In the genomic region with DNA sequence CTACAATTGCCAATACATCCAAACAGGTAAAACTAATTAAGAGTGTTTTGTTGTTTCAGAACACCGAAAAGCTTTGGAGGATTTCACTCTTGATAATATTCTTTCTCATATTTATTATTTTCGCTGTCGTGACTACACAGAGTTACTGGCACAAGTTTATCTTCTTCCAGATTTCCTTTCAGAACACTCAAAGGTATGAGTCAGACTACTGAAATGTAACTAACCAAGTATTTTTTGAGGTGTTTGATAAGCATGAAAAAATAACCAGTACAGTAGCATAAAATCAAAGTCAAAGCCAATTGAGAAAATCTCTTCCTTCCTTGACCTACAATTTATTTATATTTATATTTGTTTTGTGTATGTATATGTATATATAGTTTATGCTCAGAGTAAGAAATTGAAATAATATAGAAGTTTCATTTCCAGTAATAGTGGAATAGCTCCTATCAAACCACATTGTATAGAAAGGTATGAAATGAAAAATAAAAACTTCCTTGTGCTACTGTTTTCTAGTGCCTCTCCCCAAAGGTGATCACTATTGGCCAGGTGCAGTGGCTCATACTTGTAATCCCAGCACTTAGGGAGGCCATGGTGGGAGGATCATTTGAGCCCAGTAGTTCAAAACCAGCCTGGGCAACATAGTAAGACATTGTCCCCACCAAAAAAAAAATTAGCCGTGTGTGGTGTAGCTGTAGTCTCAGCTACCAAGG, we compare ENCODE assay signal across 17 cellular contexts. TPM values are rescaled to one million over a fixed set of nuclear protein-coding genes. Genes with fewer than 3 reads are reported as not detected.
A peak's percentile ranks its signal among the peaks of the same experiment; 100 is the strongest.
DNase-seq lines count a peak whose midpoint lies in the region; ATAC-seq, FAIRE-seq and TF ChIP-seq lines count a peak whose summit lies in the region.
"Had no signal": no experiment of that assay in that cellular context is flagged by ENCODE, and none has a peak within 500 bp of the region (broad histone marks: within the 10 kb centered on the region; RNA-seq: fewer than 3 reads in every experiment).

No MANE protein-coding gene starts in this region.

- H3K9me1 ChIP-seq in IMR-90 (ENCODE audit: insufficient read depth, low read length) = peaks cover 2% of the 10 kb centered on the region; the same call in 1 of the 2 replicates

- peak overlapping the region; percentile 64; the same call in 1 of the 2 replicates for H3K18ac ChIP-seq in IMR-90 (ENCODE audit: low read depth, low read length)

- H2AFZ ChIP-seq in IMR-90 (replicated peaks; ENCODE audit: low read length, poor library complexity) (no peak overlapping the region), astrocyte (ENCODE audit: low read depth, low read length) (no peak overlapping the region)

- TF ChIP-seq RAD21 in IMR-90 (IDR thresholded peaks at IDR 0.05; ENCODE audit: low read length) = no peak

- H3K4ac ChIP-seq in IMR-90 (ENCODE audit: low read depth, low read length) = no peak overlapping the region

- no peaks in the 10 kb centered on the region for H3K79me2 ChIP-seq in astrocyte (ENCODE audit: insufficient read depth, low read length)

- H3K79me1 ChIP-seq in IMR-90 (ENCODE audit: low read depth in 1 of 2, low read length in 2 of 2) = no peaks in the 10 kb centered on the region

- FAIRE-seq in astrocyte (lab: Jason Lieb, UNC) = no peak

- DNase-seq in Calu3 (peak; percentile 3), IMR-90 (peak; percentile 76), astrocyte (ENCODE audit: low read depth) (peak; percentile 78), glomerular visceral epithelial cell (ENCODE audit: extremely low spot score) (peak; percentile 21), NCI-H345 (lab: John Stamatoyannopoulos, UW) (no peak), sigmoid colon (no peak)
- DNase-seq: activated naive CD8-positive, alpha-beta T cell treated with anti-CD3 and anti-CD28 coated beads for 36 hours; C1 segment of cervical spinal cord; dorsolateral prefrontal cortex; H7; naive B cell; NCI-H1105; NCI-H510A treated with DMSO at 0.1 percent for 48 hours; Peyer's patch; stimulated activated naive CD8-positive, alpha-beta T cell treated with anti-CD3 and anti-CD28 coated beads, Interleukin-15, Interleukin-2, amounts not matched to agents 100 U/mL and 50 U/mL, for 24 hours had no signal

- no peak overlapping the region for H3K4me3 ChIP-seq in IMR-90 (ENCODE audit: insufficient read depth, low read depth, low read length)
- H3K4me3 ChIP-seq in astrocyte (ENCODE audit: insufficient read depth, low read depth, low read length) = no peak overlapping the region
- H3K4me3 ChIP-seq in sigmoid colon = no peak overlapping the region
- H3K4me3 ChIP-seq: dorsolateral prefrontal cortex, Peyer's patch had no signal

- no peaks in the 10 kb centered on the region for H3K9me3 ChIP-seq in IMR-90 (ENCODE audit: control insufficient read depth, insufficient read depth, low read length)
- H3K9me3 ChIP-seq in astrocyte (ENCODE audit: insufficient read depth, low read depth, low read length) = no peaks in the 10 kb centered on the region
- H3K9me3 ChIP-seq in sigmoid colon = no peaks in the 10 kb centered on the region
- H3K9me3 ChIP-seq: Peyer's patch had no signal

- no peaks in the 10 kb centered on the region for H3K27me3 Mint-ChIP-seq in Calu3 (ENCODE audit: unreplicated experiment)
- H3K27me3 Mint-ChIP-seq in astrocyte (ENCODE audit: low read depth, unreplicated experiment) = no peaks in the 10 kb centered on the region
- H3K27me3 Mint-ChIP-seq: activated naive CD8-positive, alpha-beta T cell treated with anti-CD3 and anti-CD28 coated beads for 36 hours; naive B cell had no signal

- no peak overlapping the region for H3K9ac ChIP-seq in IMR-90 (ENCODE audit: low read depth, low read length)
- H3K9ac ChIP-seq in astrocyte (ENCODE audit: low read length) = peak overlapping the region; percentile 9

- H2BK20ac ChIP-seq in IMR-90 (ENCODE audit: low read depth, low read length) = peak overlapping the region; percentile 72; the same call in 1 of the 2 replicates

- H3K36me3 ChIP-seq in IMR-90 (ENCODE audit: control insufficient read depth, insufficient read depth, low read length) (peaks cover 6% of the 10 kb centered on the region; the same call in 1 of the 2 replicates), astrocyte (ENCODE audit: insufficient read depth, low read length) (no peaks in the 10 kb centered on the region), sigmoid colon (peaks cover 0 to 71% (median 0%) of the 10 kb centered on the region in 4 donors)
- H3K36me3 ChIP-seq: Peyer's patch had no signal

- H3K27ac ChIP-seq in IMR-90 (ENCODE audit: insufficient read depth, low read length) (no peak overlapping the region), astrocyte (ENCODE audit: low read depth, low read length) (peak overlapping the region; percentile 32), sigmoid colon (no peak overlapping the region)
- H3K27ac ChIP-seq: dorsolateral prefrontal cortex, Peyer's patch had no signal

- no peak overlapping the region for H4K5ac ChIP-seq in IMR-90 (ENCODE audit: low read depth, low read length)

- H2BK15ac ChIP-seq in IMR-90 (ENCODE audit: low read depth, low read length) = no peak overlapping the region

- H3K4me2 ChIP-seq in IMR-90 (ENCODE audit: low read depth, low read length) = no peak overlapping the region
- H3K4me2 ChIP-seq in astrocyte (ENCODE audit: low read length) = peak overlapping the region; percentile 43

- H3K27ac Mint-ChIP-seq in Calu3 (ENCODE audit: unreplicated experiment) (no peak overlapping the region), astrocyte (ENCODE audit: unreplicated experiment) (no peak overlapping the region)

- H4K91ac ChIP-seq in IMR-90 (ENCODE audit: insufficient read depth, low read depth, low read length) = peak overlapping the region; percentile 70; the same call in 1 of the 2 replicates

- H4K20me1 ChIP-seq in IMR-90 (ENCODE audit: insufficient read depth, low read length) = no peaks in the 10 kb centered on the region
- H4K20me1 ChIP-seq in astrocyte (ENCODE audit: insufficient read depth, low read length) = no peaks in the 10 kb centered on the region

- TF ChIP-seq CTCF in Calu3 (IDR thresholded peaks at IDR 0.05; ENCODE audit: unreplicated experiment) (no peak), IMR-90 (conservative IDR thresholded peaks at IDR 0.05; ENCODE audit: low read depth, low read length) (no peak), astrocyte (IDR thresholded peaks at IDR 0.05; ENCODE audit: insufficient read depth, low read depth, low read length) (no peak), sigmoid colon (IDR thresholded peaks at IDR 0.05) (no peak)

- H3K4me1 ChIP-seq in IMR-90 (ENCODE audit: control insufficient read depth, insufficient read depth, low read length) (peaks cover 3% of the 10 kb centered on the region), astrocyte (ENCODE audit: insufficient read depth, low read length) (peaks cover 11% of the 10 kb centered on the region), sigmoid colon (no peaks in the 10 kb centered on the region)
- H3K4me1 ChIP-seq: Peyer's patch had no signal

- H2AK5ac ChIP-seq in IMR-90 (ENCODE audit: low read depth, low read length) = 0 out of 2 replicates have a peak overlapping the region, but pooled peaks have one; percentile 46

- in situ Hi-C loops in IMR-90 (cut with MboI; ENCODE audit: low sequenced_read_pairs) = no loop called here

- CTCF ChIA-PET in Calu3 (lab: Charles Lee) (interaction anchor here (0.6 kb wide), 1 partner anchor 16 kb away, joined by 5 read pairs; no protein-coding TSS in a partner anchor), IMR-90 (lab: Yijun Ruan, JAX) (interaction anchor here (0.5 kb wide), 1 partner anchor 95 kb away, joined by 3 read pairs; no protein-coding TSS in a partner anchor)

- H3K14ac ChIP-seq in IMR-90 (replicated peaks; ENCODE audit: low read depth, low read length) = no peak overlapping the region

- no CpG with 5 or more reads among the region's 4 CpGs for WGBS in IMR-90 (ENCODE audit: extremely low coverage in 2 of 2, insufficient read length in 1 of 2), 2 experiments
- 86 to 88% methylated on average over 4 of the region's 4 CpGs for WGBS in sigmoid colon, 2 donors

- H3K36me3 Mint-ChIP-seq in Calu3 (ENCODE audit: insufficient read depth, unreplicated experiment) = no peaks in the 10 kb centered on the region
- H3K36me3 Mint-ChIP-seq in astrocyte (ENCODE audit: low read depth, unreplicated experiment) = no peaks in the 10 kb centered on the region

- no peak for TF ChIP-seq EP300 in sigmoid colon (IDR thresholded peaks at IDR 0.05)

- ATAC-seq in IMR-90 (ENCODE audit: low read depth) (peak; percentile 88), HG02642 (IDR thresholded peaks at IDR 0.05; ENCODE audit: poor library complexity, unreplicated experiment) (no peak), GM18861 (IDR thresholded peaks at IDR 0.05; ENCODE audit: unreplicated experiment) (no peak)
- ATAC-seq: stimulated activated naive CD8-positive, alpha-beta T cell treated with anti-CD3 and anti-CD28 coated beads, Interleukin-15, Interleukin-2, amounts not matched to agents 100 U/mL and 50 U/mL, for 24 hours had no signal

- H2BK120ac ChIP-seq in IMR-90 (ENCODE audit: low read depth, low read length) = peak overlapping the region; percentile 74; the same call in 1 of the 2 replicates

- H3K4me3 Mint-ChIP-seq in Calu3 (ENCODE audit: low read depth, unreplicated experiment) = no peak overlapping the region
- H3K4me3 Mint-ChIP-seq in astrocyte (ENCODE audit: unreplicated experiment) = no peak overlapping the region
- H3K4me3 Mint-ChIP-seq: activated naive CD8-positive, alpha-beta T cell treated with anti-CD3 and anti-CD28 coated beads for 36 hours; naive B cell had no signal

- H3K56ac ChIP-seq in IMR-90 (ENCODE audit: extremely low read depth, insufficient read depth, low read length) = no peak overlapping the region

- peak overlapping the region; percentile 33 for H2AK9ac ChIP-seq in IMR-90 (replicated peaks; ENCODE audit: low read depth, low read length, poor library complexity)

- POLR2A ChIA-PET in IMR-90 (lab: Charles Lee; ENCODE audit: unreplicated experiment) = interaction anchor here (0.9 kb wide), 1 partner anchor 71 kb away, joined by 3 read pairs; no protein-coding TSS in a partner anchor

- H3K4me1 Mint-ChIP-seq in Calu3 (ENCODE audit: low read depth, unreplicated experiment) (no peaks in the 10 kb centered on the region), astrocyte (ENCODE audit: low read depth, unreplicated experiment) (peaks cover 7% of the 10 kb centered on the region)

- intact Hi-C loops in Calu3 (cut with micrococcal nuclease; ENCODE audit: unreplicated experiment) (no loop called here), IMR-90 (cut with micrococcal nuclease) (no loop called here), sigmoid colon (cut with DNase I) (no loop called here)

- dilution Hi-C loops in IMR-90 (cut with HindIII; ENCODE audit: low sequenced_read_pairs, unreplicated experiment) = no loop called here

- no peaks in the 10 kb centered on the region for H3K9me3 Mint-ChIP-seq in Calu3 (ENCODE audit: low read depth, unreplicated experiment)
- H3K9me3 Mint-ChIP-seq in astrocyte (ENCODE audit: unreplicated experiment) = no peaks in the 10 kb centered on the region
- H3K9me3 Mint-ChIP-seq: activated naive CD8-positive, alpha-beta T cell treated with anti-CD3 and anti-CD28 coated beads for 36 hours; naive B cell had no signal

- H4K8ac ChIP-seq in IMR-90 (ENCODE audit: low read depth in 2 of 2, low read length in 2 of 2) = no peak overlapping the region

- H2BK5ac ChIP-seq in IMR-90 (ENCODE audit: low read depth, low read length, poor library complexity, severe bottlenecking) = peak overlapping the region; percentile 7

- H3K27me3 ChIP-seq in IMR-90 (ENCODE audit: control insufficient read depth, insufficient read depth, low read length) = no peaks in the 10 kb centered on the region
- no peaks in the 10 kb centered on the region for H3K27me3 ChIP-seq in astrocyte (ENCODE audit: insufficient read depth, low read length)
- H3K27me3 ChIP-seq in sigmoid colon = no peaks in the 10 kb centered on the region
- H3K27me3 ChIP-seq: dorsolateral prefrontal cortex, Peyer's patch had no signal

- TF ChIP-seq POLR2A in IMR-90 (IDR thresholded peaks at IDR 0.05; ENCODE audit: low read depth, low read length) (no peak), sigmoid colon (IDR thresholded peaks at IDR 0.05) (no peak)

- H3K23ac ChIP-seq in IMR-90 (ENCODE audit: low read depth, low read length) = no peak overlapping the region

- BruUV-seq in Calu3 (replicated peaks; lab: Mats Ljungman, UMichigan) = no TSS peak
- no TSS peak for BruUV-seq in IMR-90 (replicated peaks; lab: Mats Ljungman, UMichigan)

RNA-seq across cellular contexts. Expression of a gene that starts 10.9 kb away (rescaled TPM):
- total RNA-seq in Calu3 (2022) (24.3 and 28.4 TPM in 2 replicates), IMR-90 (2012; rRNA removed) (21.1 and 28.6 TPM in 2 replicates), astrocyte (9.1 and 9.4 TPM in 2 replicates), sigmoid colon (10 to 100 TPM; 16.8 to 25.2 (median 19.0) TPM)
- polyA plus RNA-seq in IMR-90 (2012; rRNA removed) (21.4 and 28.3 TPM in 2 replicates), sigmoid colon (10 to 100 TPM in 1 of 3 donors, 1 to 10 TPM in 2; 6.0 to 20.1 (median 9.0) TPM)
- polyA plus RNA-seq in IMR-90 (2012; cell fraction: cytosol; rRNA removed) = 4.9 and 5.6 TPM in 2 replicates
- 2.0 and 8.6 TPM in 2 replicates for polyA plus RNA-seq in IMR-90 (2012; cell fraction: nucleus; rRNA removed; ENCODE audit: low replicate concordance)

RNA-seq across cellular contexts. Expression of a gene that starts 11.4 kb away (rescaled TPM):
- 0.07 TPM in 2 replicates for total RNA-seq in Calu3 (2022)
- not detected in 2 replicates for total RNA-seq in IMR-90 (2012; rRNA removed)
- not detected in 2 replicates for polyA plus RNA-seq in IMR-90 (2012; rRNA removed)
- not detected in 2 replicates for polyA plus RNA-seq in IMR-90 (2012; cell fraction: cytosol; rRNA removed)
- polyA plus RNA-seq in IMR-90 (2012; cell fraction: nucleus; rRNA removed; ENCODE audit: low replicate concordance) = 0.01 and 0.02 TPM in 2 replicates
- total RNA-seq in astrocyte = 0.09 and 0.31 TPM in 2 replicates
- under 1 TPM; 0.14 to 0.36 (median 0.30) TPM for total RNA-seq in sigmoid colon
- under 1 TPM in 1 of 3 donors, not detected in 2; 0.09 TPM for polyA plus RNA-seq in sigmoid colon

RNA-seq across cellular contexts. Expression of a gene that starts 52.4 kb away (rescaled TPM):
- 0.07 and 0.09 TPM in 2 replicates for total RNA-seq in Calu3 (2022)
- under 0.01 TPM in 2 replicates for total RNA-seq in IMR-90 (2012; rRNA removed)
- 0.03 and 0.05 TPM in 2 replicates for polyA plus RNA-seq in IMR-90 (2012; rRNA removed)
- polyA plus RNA-seq in IMR-90 (2012; cell fraction: cytosol; rRNA removed) = 0.01 and 0.02 TPM in 2 replicates
- 0.07 TPM in 1 of 2 replicates, not detected in the other for polyA plus RNA-seq in IMR-90 (2012; cell fraction: nucleus; rRNA removed; ENCODE audit: low replicate concordance)
- 0.67 and 0.79 TPM in 2 replicates for total RNA-seq in astrocyte
- total RNA-seq in sigmoid colon = under 1 TPM; 0.16 to 0.55 (median 0.38) TPM
- polyA plus RNA-seq in sigmoid colon = under 1 TPM in 1 of 3 donors, not detected in 2; 0.20 TPM

Comparison
In these comparisons a context has a peak if more than half of its experiments do, and no peak if none do; other contexts are left out.
1. DNase-seq: peak in Calu3 (single experiment), IMR-90 (single experiment), astrocyte (single experiment) and glomerular visceral epithelial cell (single experiment); none in NCI-H345 (single experiment) and sigmoid colon (single experiment).